8 cellular contexts compared by ENCODE assay signal in the genomic region with DNA sequence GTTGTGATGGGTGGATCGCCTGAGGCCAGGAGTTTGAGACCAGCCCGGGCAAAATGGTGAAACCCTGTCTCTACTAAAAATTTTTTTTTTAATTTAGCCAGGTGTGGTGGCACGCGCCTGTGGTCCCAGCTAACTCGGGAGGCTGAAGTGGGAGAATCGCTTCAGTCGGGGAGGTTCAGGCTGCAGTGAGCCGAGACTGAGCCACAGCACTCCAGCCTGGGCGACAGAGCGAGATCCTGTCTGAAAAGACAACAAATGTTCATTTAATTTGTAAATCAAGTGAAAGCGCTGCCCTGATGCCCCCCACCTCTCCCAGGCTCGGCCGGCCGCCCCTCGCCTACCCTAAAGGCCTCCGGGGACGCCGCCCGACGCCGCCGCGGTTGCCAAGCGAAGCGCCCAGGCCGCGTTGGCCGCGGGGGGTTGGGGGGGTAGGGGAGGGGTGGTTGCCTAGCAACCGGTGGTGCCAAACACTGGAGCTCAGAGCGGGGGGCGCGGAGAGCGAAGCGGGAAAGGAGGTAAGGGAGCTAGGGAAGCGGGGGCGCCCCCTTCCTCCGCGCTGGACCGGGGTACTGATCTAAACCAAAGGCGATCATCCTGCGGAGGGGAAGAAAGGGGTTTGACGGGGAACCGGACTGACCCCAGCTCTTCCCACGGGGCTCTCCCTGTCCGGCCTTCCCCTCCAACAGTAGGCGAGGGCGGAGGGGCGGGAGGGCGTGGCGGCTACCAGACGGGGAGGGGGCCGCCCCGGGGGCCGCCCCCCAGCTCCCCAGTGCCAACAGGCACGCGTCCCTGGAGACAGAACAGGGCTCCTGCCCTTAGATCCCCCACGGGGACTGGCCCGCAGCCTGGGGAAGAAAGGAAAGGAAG. TPM values are rescaled to one million over a fixed set of nuclear protein-coding genes. Genes with fewer than 3 reads are reported as not detected.
A peak's percentile ranks its signal among the peaks of the same experiment; 100 is the strongest.
DNase-seq lines count a peak whose midpoint lies in the region; ATAC-seq and TF ChIP-seq lines count a peak whose summit lies in the region.

A gene with protein sequence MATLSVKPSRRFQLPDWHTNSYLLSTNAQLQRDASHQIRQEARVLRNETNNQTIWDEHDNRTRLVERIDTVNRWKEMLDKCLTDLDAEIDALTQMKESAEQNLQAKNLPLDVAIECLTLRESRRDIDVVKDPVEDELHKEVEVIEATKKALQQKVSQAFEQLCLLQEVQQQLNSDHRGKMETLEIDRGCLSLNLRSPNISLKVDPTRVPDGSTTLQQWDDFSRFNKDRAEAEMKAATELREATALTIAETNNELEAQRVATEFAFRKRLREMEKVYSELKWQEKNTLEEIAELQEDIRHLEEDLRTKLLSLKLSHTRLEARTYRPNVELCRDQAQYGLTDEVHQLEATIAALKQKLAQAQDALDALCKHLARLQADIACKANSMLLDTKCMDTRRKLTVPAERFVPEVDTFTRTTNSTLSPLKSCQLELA (plus strand): TSS at position 460 of the 867 bp plus-strand sequence. CDS start 828 bp downstream, outside the sequence.

- H4K20me1 ChIP-seq in OCI-LY1 (ENCODE audit: insufficient read depth, low read length) = no peaks in the 10 kb centered on the region

- no peaks in the 10 kb centered on the region for H3K9me2 ChIP-seq in OCI-LY1 (ENCODE audit: low read depth, low read length)

- TF ChIP-seq POLR2A in esophagus squamous epithelium (IDR thresholded peaks at IDR 0.05) = no peak

- no peak within 1 kb of the TSS for H2AFZ ChIP-seq in OCI-LY1 (ENCODE audit: low read length)

- no peaks in the 10 kb centered on the region for H3F3A ChIP-seq in OCI-LY1 (ENCODE audit: insufficient read depth, low read length)

- TF ChIP-seq CTCF in OCI-LY1 (IDR thresholded peaks at IDR 0.05; ENCODE audit: low read length) (no peak), esophagus squamous epithelium (IDR thresholded peaks at IDR 0.05) (no peak), neural crest cell (conservative IDR thresholded peaks at IDR 0.05) (no peak)

- H3K4me2 ChIP-seq in OCI-LY1 (ENCODE audit: low read length) = peak within 1 kb of the TSS; percentile 66

- peak within 1 kb of the TSS; percentile 9; the same call in 1 of the 2 replicates for H3K9ac ChIP-seq in OCI-LY1 (ENCODE audit: low read length)

- intact Hi-C loops in esophagus squamous epithelium (cut with DNase I) = no loop called here

- H3K4me3 ChIP-seq in OCI-LY1 (ENCODE audit: low read depth, low read length, poor library complexity, severe bottlenecking) (peak within 1 kb of the TSS; percentile 49), esophagus squamous epithelium (peak within 1 kb of the TSS; percentile 37 to 71 (median 58))

- H3K4me1 ChIP-seq in OCI-LY1 (ENCODE audit: insufficient read depth, low read length, severe bottlenecking) (peaks cover 16% of the 10 kb centered on the region), esophagus squamous epithelium (peaks cover 11 to 25% (median 21%) of the 10 kb centered on the region in 3 donors)

- no peaks in the 10 kb centered on the region for H3K36me3 Mint-ChIP-seq in neural crest cell (ENCODE audit: low read depth)

- DNase-seq in NCI-H524 (lab: John Stamatoyannopoulos, UW) (peak; percentile 43 to 80), NCI-H524 treated with DMSO at 0.1 percent for 48 hours (lab: John Stamatoyannopoulos, UW) (no peak), esophagus squamous epithelium (lab: John Stamatoyannopoulos, UW) (no peak), neural crest cell (ENCODE audit: low read depth, low spot score) (peak; percentile 68), T-helper 1 cell (no peak)

- peaks cover 5% of the 10 kb centered on the region; the same call in 1 of the 2 replicates for H3K27me3 ChIP-seq in OCI-LY1 (ENCODE audit: insufficient read depth, low read length)
- H3K27me3 ChIP-seq in esophagus squamous epithelium = peaks cover 0 to 20% (median 1%) of the 10 kb centered on the region in 4 donors

- H3K27ac Mint-ChIP-seq in neural crest cell (ENCODE audit: unreplicated experiment) = peak within 1 kb of the TSS; percentile 71

- no peak for ATAC-seq in HG03469 (IDR thresholded peaks at IDR 0.05; ENCODE audit: unreplicated experiment)
- no peak for ATAC-seq in GM18870 (IDR thresholded peaks at IDR 0.05; ENCODE audit: unreplicated experiment)

- 7 to 50% methylated on average over 1 to 28 of the region's 59 CpGs for WGBS in esophagus squamous epithelium, 2 donors

- H3K36me3 ChIP-seq in OCI-LY1 (ENCODE audit: insufficient read depth, low read length) (no peaks in the 10 kb centered on the region), esophagus squamous epithelium (no peaks in the 10 kb centered on the region)

- H3K27ac ChIP-seq in OCI-LY1 (ENCODE audit: low read depth, low read length, poor library complexity, severe bottlenecking) (no peak within 1 kb of the TSS), esophagus squamous epithelium (peak within 1 kb of the TSS in 2 of 4 donors; percentile 29 to 38)

- H3K9me3 ChIP-seq in OCI-LY1 (ENCODE audit: low read length) = no peaks in the 10 kb centered on the region
- H3K9me3 ChIP-seq in esophagus squamous epithelium = no peaks in the 10 kb centered on the region

- H3K79me2 ChIP-seq in OCI-LY1 (ENCODE audit: insufficient read depth, low read length) = no peaks in the 10 kb centered on the region

- H3K9me3 Mint-ChIP-seq in neural crest cell = no peaks in the 10 kb centered on the region

- H3K27me3 Mint-ChIP-seq in neural crest cell (ENCODE audit: low read depth) = no peaks in the 10 kb centered on the region

- peak within 1 kb of the TSS; percentile 82 for H3K4me3 Mint-ChIP-seq in neural crest cell

- peaks cover 17% of the 10 kb centered on the region for H3K4me1 Mint-ChIP-seq in neural crest cell

RNA-seq across cellular contexts. Expression of the gene that starts here (rescaled TPM):
- not detected for total RNA-seq in esophagus squamous epithelium
- 7.4 and 8.4 TPM in 2 replicates for total RNA-seq in neural crest cell

Comparison
In these comparisons a context has a peak if more than half of its experiments do, and no peak if none do; other contexts are left out.
1. DNase-seq: peak in NCI-H524 (2 of 2) and neural crest cell (single experiment); none in NCI-H524 treated with DMSO at 0.1 percent for 48 hours (single experiment), esophagus squamous epithelium (single experiment) and T-helper 1 cell (0 of 5).